ENCODE assay signal across 14 cellular contexts in the genomic region with DNA sequence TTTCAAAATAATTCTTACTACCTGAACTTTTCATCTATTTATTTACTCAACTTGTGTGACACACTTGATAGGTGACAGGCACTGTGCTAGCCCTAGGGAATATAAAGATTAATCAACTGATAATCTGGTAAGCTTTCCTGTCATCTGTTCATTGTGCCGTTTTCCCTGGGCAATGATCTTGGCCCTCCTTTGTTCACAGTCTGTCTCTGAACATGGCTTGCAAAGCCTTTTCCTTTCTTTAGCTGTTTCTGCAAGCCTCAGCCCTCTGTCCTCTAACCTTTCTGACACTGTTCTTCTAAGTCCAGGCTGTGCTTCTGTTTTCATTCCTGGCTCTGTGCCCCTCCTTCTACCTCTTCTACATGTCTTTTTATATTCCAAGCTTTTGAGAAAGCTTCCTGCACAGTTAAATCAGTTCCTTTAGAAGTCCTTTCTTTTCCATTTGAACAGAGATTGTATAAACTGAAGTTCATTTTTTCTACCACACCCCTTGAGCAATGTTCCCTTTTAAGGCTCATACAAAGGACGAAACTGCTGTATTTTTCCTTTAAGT.
DNase-seq lines count a peak whose midpoint lies in the region; ATAC-seq, FAIRE-seq and TF ChIP-seq lines count a peak whose summit lies in the region.
"Had no signal": no experiment of that assay in that cellular context is flagged by ENCODE, and none has a peak within 500 bp of the region (broad histone marks: within the 10 kb centered on the region; RNA-seq: fewer than 3 reads in every experiment).

No MANE protein-coding gene starts in this region.

- H3K27me3 ChIP-seq in BE2C = no peaks in the 10 kb centered on the region
- no peaks in the 10 kb centered on the region for H3K27me3 ChIP-seq in H1 (replicated peaks in 1 of 4; ENCODE audit: control insufficient read depth in 3 of 4, extremely low read depth in 1 of 4, insufficient read depth in 3 of 4, low read length in 3 of 4)
- no peaks in the 10 kb centered on the region for H3K27me3 ChIP-seq in mesendoderm (ENCODE audit: insufficient read depth, low read length, poor library complexity)
- H3K27me3 ChIP-seq: upper lobe of left lung had no signal

- H2BK15ac ChIP-seq in H1 (ENCODE audit: low read length) (no peak overlapping the region), mesendoderm (replicated peaks; ENCODE audit: low read depth) (peak overlapping the region; percentile 27)

- TF ChIP-seq CTCF in BE2C (IDR thresholded peaks at IDR 0.05; ENCODE audit: low read depth, low read length) = no peak
- TF ChIP-seq CTCF in H1 (IDR thresholded peaks at IDR 0.05; ENCODE audit: control extremely low read depth in 1 of 3, insufficient read depth in 1 of 3, low read depth in 1 of 3, low read length in 3 of 3) = no peak

- H3K36me3 ChIP-seq in BE2C (no peaks in the 10 kb centered on the region), H1 (ENCODE audit: control insufficient read depth in 2 of 4, insufficient read depth in 4 of 4, low read length in 3 of 4) (no peaks in the 10 kb centered on the region), mesendoderm (ENCODE audit: control insufficient read depth, insufficient read depth, low read length) (no peaks in the 10 kb centered on the region)
- H3K36me3 ChIP-seq: lower lobe of right lung, upper lobe of left lung had no signal

- no peaks in the 10 kb centered on the region for H3K23me2 ChIP-seq in H1 (ENCODE audit: low read depth, low read length)

- no peak for FAIRE-seq in H1 (lab: Jason Lieb, UNC)

- H3K56ac ChIP-seq in H1 (replicated peaks; ENCODE audit: insufficient read length, low read depth, low read length) (no peak overlapping the region), mesendoderm (ENCODE audit: low read length) (no peak overlapping the region)

- H3K23ac ChIP-seq in H1 (ENCODE audit: insufficient read length) = no peak overlapping the region
- no peak overlapping the region for H3K23ac ChIP-seq in mesendoderm (ENCODE audit: low read length)

- no peak overlapping the region for H3K14ac ChIP-seq in H1 (ENCODE audit: insufficient read length)

- H4K20me1 ChIP-seq in H1 (replicated peaks in 1 of 2; ENCODE audit: control insufficient read depth in 1 of 2, insufficient read depth in 2 of 2, low read length in 2 of 2) = no peaks in the 10 kb centered on the region

- peak overlapping the region; percentile 61 for H2AFZ ChIP-seq in H1 (ENCODE audit: low read length)

- no peak overlapping the region for H2AK5ac ChIP-seq in H1 (ENCODE audit: low read depth, low read length)
- H2AK5ac ChIP-seq in mesendoderm (ENCODE audit: low read length) = no peak overlapping the region

- WGBS in H1 (ENCODE audit: extremely low coverage in 1 of 2, insufficient coverage in 1 of 2, insufficient read length in 1 of 2, insufficient replicate concordance in 2 of 2, low coverage in 1 of 2, low lambda C conversion rate in 2 of 2, missing lambda C conversion rate in 1 of 2), 2 experiments = 62% methylated on average over 2 of the region's 2 CpGs; no CpG with 5 or more reads in 1 of the 2 experiments
- no CpG with 5 or more reads among the region's 2 CpGs for WGBS in mesendoderm (ENCODE audit: extremely low coverage, insufficient coverage, low lambda C conversion rate)

- no peak overlapping the region for H3K18ac ChIP-seq in H1 (ENCODE audit: extremely low read depth, low read length)
- H3K18ac ChIP-seq in mesendoderm (ENCODE audit: low read length) = no peak overlapping the region

- H3K4me2 ChIP-seq in H1 (ENCODE audit: insufficient read depth in 1 of 2, low read depth in 2 of 2, low read length in 2 of 2) (no peak overlapping the region), mesendoderm (ENCODE audit: low read length) (no peak overlapping the region)

- DNase-seq in BE2C = peak; percentile 44
- DNase-seq in NCI-H524 (lab: John Stamatoyannopoulos, UW) = peak; percentile 45 to 67
- no peak for DNase-seq in H1 (ENCODE audit: low read depth in 1 of 2, low spot score in 2 of 2)
- no peak for DNase-seq in mesendoderm
- no peak for DNase-seq in cerebellar nuclear complex (lab: John Stamatoyannopoulos, UW)
- no peak for DNase-seq in erythroblast (lab: John Stamatoyannopoulos, UW)
- no peak for DNase-seq in mesenteric fat pad (ENCODE audit: low spot score)
- DNase-seq: activated T-cell treated with anti-CD3 and anti-CD28 coated beads, Interleukin-2, amount 50 U/mL, for 48 hours; caudate nucleus; lower lobe of right lung; NCI-H187 treated with DMSO at 0.1 percent for 48 hours; SHP77; upper lobe of left lung had no signal

- H3K9ac ChIP-seq in H1 (replicated peaks in 1 of 4; ENCODE audit: extremely low read depth in 1 of 4, low read depth in 3 of 4, low read length in 3 of 4) = no peak overlapping the region
- no peak overlapping the region for H3K9ac ChIP-seq in mesendoderm (ENCODE audit: low read length)

- H3K4me1 ChIP-seq in BE2C = peaks cover 26% of the 10 kb centered on the region
- H3K4me1 ChIP-seq in H1 (replicated peaks in 1 of 4; ENCODE audit: control insufficient read depth in 3 of 4, insufficient read depth in 4 of 4, low read length in 3 of 4) = peaks cover 0 to 4% (median 1%) of the 10 kb centered on the region in 4 experiments; a peak in 2 of 7 replicates
- no peaks in the 10 kb centered on the region for H3K4me1 ChIP-seq in mesendoderm (ENCODE audit: control insufficient read depth, low read depth, low read length)

- no peak overlapping the region for H3K4ac ChIP-seq in H1 (replicated peaks; ENCODE audit: insufficient read length, low read depth, low read length)
- H3K4ac ChIP-seq in mesendoderm (ENCODE audit: low read depth, low read length) = no peak overlapping the region

- no peak for TF ChIP-seq EP300 in H1 (IDR thresholded peaks at IDR 0.05; ENCODE audit: borderline replicate concordance in 1 of 2, low read depth in 2 of 2, low read length in 2 of 2)

- CTCF ChIA-PET in H1 (lab: Charles Lee; ENCODE audit: partially characterized antibody) = no interaction called here

- POLR2A ChIA-PET in H1 (lab: Charles Lee; ENCODE audit: partially characterized antibody) = no interaction called here

- H2BK120ac ChIP-seq in H1 (replicated peaks; ENCODE audit: low read depth, low read length) (no peak overlapping the region), mesendoderm (ENCODE audit: low read depth, low read length) (no peak overlapping the region)

- no peak for TF ChIP-seq RAD21 in H1 (IDR thresholded peaks at IDR 0.05 in 1 of 2, conservative IDR thresholded peaks at IDR 0.05 in 1 of 2; ENCODE audit: low read depth in 2 of 2, low read length in 2 of 2)

- H3K9me3 ChIP-seq in BE2C (no peaks in the 10 kb centered on the region), H1 (ENCODE audit: insufficient read depth in 2 of 2, low read depth in 1 of 2, low read length in 1 of 2) (no peaks in the 10 kb centered on the region)
- H3K9me3 ChIP-seq: lower lobe of right lung, upper lobe of left lung had no signal

- H2BK20ac ChIP-seq in H1 (ENCODE audit: low read length) = no peak overlapping the region

- H4K5ac ChIP-seq in H1 (ENCODE audit: insufficient read length, low read depth, low read length) (no peak overlapping the region), mesendoderm (ENCODE audit: low read length) (no peak overlapping the region)

- H2BK5ac ChIP-seq in H1 (ENCODE audit: low read depth, low read length) (no peak overlapping the region), mesendoderm (ENCODE audit: low read length) (no peak overlapping the region)

- no peak for TF ChIP-seq POLR2A in H1 (IDR thresholded peaks at IDR 0.05; ENCODE audit: control extremely low read depth in 1 of 2, low read depth in 2 of 2, low read length in 2 of 2)
- TF ChIP-seq POLR2A in erythroblast (IDR thresholded peaks at IDR 0.05; ENCODE audit: low read length) = no peak

- no peak overlapping the region for H2BK12ac ChIP-seq in H1 (ENCODE audit: low read depth, low read length)

- H3K79me2 ChIP-seq in H1 (ENCODE audit: control insufficient read depth in 1 of 2, insufficient read depth in 2 of 2, low read length in 2 of 2) (no peaks in the 10 kb centered on the region), mesendoderm (ENCODE audit: control insufficient read depth, insufficient read depth, low read length) (no peaks in the 10 kb centered on the region)

- no peaks in the 10 kb centered on the region for H3K79me1 ChIP-seq in H1 (ENCODE audit: low read depth, low read length)
- no peaks in the 10 kb centered on the region for H3K79me1 ChIP-seq in mesendoderm (ENCODE audit: low read length)

- H3K27ac ChIP-seq in H1 (ENCODE audit: low read depth, low read length) (no peak overlapping the region), mesendoderm (ENCODE audit: low read depth, low read length) (no peak overlapping the region)
- H3K27ac ChIP-seq: lower lobe of right lung had no signal

- H4K8ac ChIP-seq in H1 (ENCODE audit: extremely low read depth, insufficient read depth, low read length) = no peak overlapping the region
- no peak overlapping the region for H4K8ac ChIP-seq in mesendoderm (ENCODE audit: low read depth, low read length)

- ATAC-seq in GM18909 (IDR thresholded peaks at IDR 0.05; ENCODE audit: poor library complexity, unreplicated experiment) = no peak
- ATAC-seq: lower lobe of right lung had no signal

- no peak overlapping the region for H3K4me3 ChIP-seq in BE2C (ENCODE audit: low read depth, low read length)
- no peak overlapping the region for H3K4me3 ChIP-seq in H1 (ENCODE audit: extremely low read depth in 1 of 4, insufficient read depth in 2 of 4, low read depth in 3 of 4, low read length in 4 of 4)
- H3K4me3 ChIP-seq in mesendoderm (ENCODE audit: low read length) = no peak overlapping the region
- H3K4me3 ChIP-seq: lower lobe of right lung, upper lobe of left lung had no signal

- H4K91ac ChIP-seq in H1 (replicated peaks; ENCODE audit: insufficient read length, low read length) = no peak overlapping the region

TF ChIP-seq in H1, 55 proteins besides CTCF, POLR2A, EP300 and RAD21:
- TF ChIP-seq EGR1 (IDR thresholded peaks at IDR 0.05; ENCODE audit: borderline replicate concordance, low read depth, low read length) (no peak), ASH2L (IDR thresholded peaks at IDR 0.05; ENCODE audit: low read length) (no peak), JUND (IDR thresholded peaks at IDR 0.05; ENCODE audit: low read length) (no peak)

Comparison
In these comparisons a context has a peak if more than half of its experiments do, and no peak if none do; other contexts are left out.
1. DNase-seq: peak in BE2C (single experiment) and NCI-H524 (2 of 2); none in H1 (0 of 2), mesendoderm (single experiment), cerebellar nuclear complex (0 of 2), erythroblast (0 of 2) and mesenteric fat pad (single experiment).